In the genomic region with DNA sequence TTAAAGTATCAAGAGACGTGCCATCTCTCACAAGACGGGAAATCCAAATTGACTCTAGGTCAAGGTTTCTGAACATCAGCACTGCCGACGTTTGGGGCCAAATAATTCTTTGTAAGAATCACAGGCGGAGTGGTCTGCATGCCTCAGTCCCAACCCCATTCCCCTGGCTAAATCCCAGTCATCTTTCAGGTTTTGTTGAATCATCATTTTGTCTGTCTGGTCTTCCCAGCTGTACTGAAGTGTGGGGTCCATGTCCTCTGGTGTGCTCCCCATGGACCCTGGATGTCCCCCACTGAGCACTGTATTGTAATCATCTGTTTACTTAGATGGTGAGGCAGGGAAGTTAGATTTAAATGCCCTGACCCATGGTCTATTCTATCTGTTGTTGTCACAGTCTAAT, we compare ENCODE assay signal across 35 cellular contexts.
"Had no signal": no experiment of that assay in that cellular context is flagged by ENCODE, and none has a peak within 500 bp of the region (broad histone marks: within the 10 kb centered on the region; RNA-seq: fewer than 3 reads in every experiment).

No MANE protein-coding gene starts in this region.

- DNase-seq: activated B cell treated with CpG ODN at 0.5 μM for 24 hours; activated CD4-positive, alpha-beta memory T cell treated with anti-CD3 and anti-CD28 coated beads for 36 hours; activated CD4-positive, alpha-beta T cell treated with anti-CD3 and anti-CD28 coated beads for 4 hours; activated CD4-positive, alpha-beta T cell treated with anti-CD3 and anti-CD28 coated beads, Interleukin-2, amount 10 ng/mL, durations not matched to agents 24 days and 14 days; activated CD4-positive, alpha-beta T cell treated with anti-CD3 and anti-CD28 coated beads, Interleukin-2, amount 50 U/mL, for 1 hour; activated CD4-positive, alpha-beta T cell treated with anti-CD3 and anti-CD28 coated beads, Interleukin-2, amount 50 U/mL, for 4 hours; activated CD4-positive, CD25-positive, alpha-beta regulatory T cell treated with anti-CD3 and anti-CD28 coated beads, Interleukin-2, amount 50 U/mL, for 72 hours; activated CD8-positive, alpha-beta memory T cell treated with anti-CD3 and anti-CD28 coated beads, Interleukin-2, amount 50 U/mL, for 4 hours; activated CD8-positive, alpha-beta T cell treated with anti-CD3 and anti-CD28 coated beads for 36 hours; activated effector memory CD4-positive, alpha-beta T cell treated with anti-CD3 and anti-CD28 coated beads, Interleukin-2, amount 50 U/mL, for 16 hours; activated gamma-delta T cell treated with Interleukin-2 at 50 U/mL for 16 hours; activated naive CD4-positive, alpha-beta T cell; activated naive CD4-positive, alpha-beta T cell treated with anti-CD3 and anti-CD28 coated beads for 36 hours; activated naive CD4-positive, alpha-beta T cell treated with anti-CD3 and anti-CD28 coated beads, Interleukin-2, amount 50 U/mL, for 16 hours; activated naive CD8-positive, alpha-beta T cell treated with anti-CD3 and anti-CD28 coated beads for 36 hours; activated T-cell treated with anti-CD3 and anti-CD28 coated beads for 4 hours; activated T-cell treated with anti-CD3 and anti-CD28 coated beads, Interleukin-2, amount 50 U/mL, for 1 hour; activated T-cell treated with anti-CD3 and anti-CD28 coated beads, Interleukin-2, amount 50 U/mL, for 4 hours; activated T-cell treated with anti-CD3 and anti-CD28 coated beads, Interleukin-2, amount 50 U/mL, for 72 hours; adrenal gland; amniotic stem cell; aorta; body of pancreas; brain microvascular endothelial cell; cerebellar nuclear complex; T-helper 1 cell; T-helper 2 cell; T-helper 9 cell had no signal

- FAIRE-seq: astrocyte, bronchial epithelial cell, TTC549 had no signal

- H3K36me3 ChIP-seq: adrenal gland, brain microvascular endothelial cell, cardiac muscle cell had no signal

- H3K27me3 ChIP-seq: body of pancreas, brain microvascular endothelial cell, cardiac muscle cell had no signal

- H3K4me3 ChIP-seq: adrenal gland, body of pancreas, cardiac muscle cell had no signal

- ATAC-seq: activated CD8-positive, alpha-beta T cell treated with anti-CD3 and anti-CD28 coated beads for 36 hours; activated naive CD4-positive, alpha-beta T cell treated with anti-CD3 and anti-CD28 coated beads, Interleukin-2, amount 50 U/mL, for 72 hours; activated T-cell treated with anti-CD3 and anti-CD28 coated beads, Interleukin-2, amount 50 U/mL, for 4 hours; activated T-cell treated with anti-CD3 and anti-CD28 coated beads, Interleukin-2, amount 50 U/mL, for 72 hours; activated T-helper 17 cell treated with anti-CD3 and anti-CD28 coated beads, Interleukin-2, amount 50 U/mL, for 72 hours; body of pancreas had no signal

- H3K9me3 ChIP-seq: body of pancreas had no signal

- H3K4me1 ChIP-seq: adrenal gland, body of pancreas had no signal

- H3K27ac ChIP-seq: adrenal gland, body of pancreas, brain microvascular endothelial cell, cardiac muscle cell, VCaP had no signal
